In genomic region chr15:70936326-70936725, GRCh38 we compare ENCODE assay signal across 16 cellular contexts. TPM values are rescaled to one million over a fixed set of nuclear protein-coding genes. Genes with fewer than 3 reads are reported as not detected.
A peak's percentile ranks its signal among the peaks of the same experiment; 100 is the strongest.
DNase-seq lines count a peak whose midpoint lies in the region; ATAC-seq and TF ChIP-seq lines count a peak whose summit lies in the region.
"Had no signal": no experiment of that assay in that cellular context is flagged by ENCODE, and none has a peak within 500 bp of the region (broad histone marks: within the 10 kb centered on the region; RNA-seq: fewer than 3 reads in every experiment).

No MANE protein-coding gene starts in this region.

- H3K79me2 ChIP-seq in fibroblast of lung (ENCODE audit: control insufficient read depth, insufficient read depth, low read length) = no peaks in the 10 kb centered on the region
- H3K79me2 ChIP-seq in Karpas-422 (ENCODE audit: low read length) = no peaks in the 10 kb centered on the region

- H3K9me2 ChIP-seq in Karpas-422 (replicated peaks; ENCODE audit: insufficient read depth, low read length) = no peaks in the 10 kb centered on the region

- ATAC-seq in activated CD4-positive, CD25-positive, alpha-beta regulatory T cell treated with anti-CD3 and anti-CD28 coated beads, Interleukin-2, amount 50 U/mL, for 24 hours = no peak

- H4K20me1 ChIP-seq in fibroblast of lung (ENCODE audit: control insufficient read depth, extremely low read depth, insufficient read depth, low read length) (no peaks in the 10 kb centered on the region), Karpas-422 (ENCODE audit: insufficient read depth, low read depth, low read length) (no peaks in the 10 kb centered on the region)

- DNase-seq in BE2C (peak; percentile 28), NCI-H1417 (lab: John Stamatoyannopoulos, UW) (peak; percentile 58 to 90 (median 78)), NCI-H748 treated with DMSO at 0.1 percent for 48 hours (lab: John Stamatoyannopoulos, UW) (peak; percentile 61), fibroblast of lung (ENCODE audit: low read depth in 2 of 2) (peak; percentile 30 to 32), vagina (ENCODE audit: extremely low spot score in 2 of 2) (no peak), iPS-NIHi7 (ENCODE audit: extremely low spot score) (no peak), Karpas-422 (no peak)
- DNase-seq: activated T-cell treated with anti-CD3 and anti-CD28 coated beads for 4 hours; amniotic stem cell; EL; endodermal cell; NCI-H226; pancreas; stimulated activated CD4-positive, alpha-beta T cell treated with anti-CD3 and anti-CD28 coated beads, Interleukin-1b, Interleukin-23, amount 100 ng/mL, for 48 hours had no signal

- no peaks in the 10 kb centered on the region for H3K36me3 ChIP-seq in BE2C
- H3K36me3 ChIP-seq in fibroblast of lung (ENCODE audit: control insufficient read depth, insufficient read depth, low read length) = no peaks in the 10 kb centered on the region
- H3K36me3 ChIP-seq in vagina = no peaks in the 10 kb centered on the region
- no peaks in the 10 kb centered on the region for H3K36me3 ChIP-seq in Karpas-422 (ENCODE audit: insufficient read depth, low read length)
- H3K36me3 ChIP-seq: pancreas, SJSA1 had no signal

- TF ChIP-seq CTCF in BE2C (IDR thresholded peaks at IDR 0.05; ENCODE audit: low read depth, low read length) (no peak), fibroblast of lung (conservative IDR thresholded peaks at IDR 0.05 in 1 of 2, IDR thresholded peaks at IDR 0.05 in 1 of 2; ENCODE audit: low read depth in 1 of 2, low read length in 2 of 2) (no peak), vagina (IDR thresholded peaks at IDR 0.05) (no peak)

- H3K4me3 ChIP-seq in BE2C (ENCODE audit: low read depth, low read length) = 0 out of 2 replicates have a peak overlapping the region, but pooled peaks have one; percentile 0
- H3K4me3 ChIP-seq in fibroblast of lung (replicated peaks in 1 of 4; ENCODE audit: control extremely low read depth in 1 of 4, insufficient read depth in 1 of 4, low read depth in 3 of 4, low read length in 4 of 4) = no peak overlapping the region
- no peak overlapping the region for H3K4me3 ChIP-seq in vagina
- no peak overlapping the region for H3K4me3 ChIP-seq in Karpas-422 (ENCODE audit: low read length)
- H3K4me3 ChIP-seq: pancreas, SJSA1 had no signal

- H3K9me3 ChIP-seq in BE2C = no peaks in the 10 kb centered on the region
- no peaks in the 10 kb centered on the region for H3K9me3 ChIP-seq in fibroblast of lung (ENCODE audit: control insufficient read depth, insufficient read depth, low read depth, low read length)
- no peaks in the 10 kb centered on the region for H3K9me3 ChIP-seq in vagina
- no peaks in the 10 kb centered on the region for H3K9me3 ChIP-seq in Karpas-422 (ENCODE audit: low read length)
- H3K9me3 ChIP-seq: pancreas, SJSA1 had no signal

- no peak overlapping the region for H3K27ac ChIP-seq in fibroblast of lung (ENCODE audit: insufficient read depth, low read length)
- no peak overlapping the region for H3K27ac ChIP-seq in vagina
- H3K27ac ChIP-seq in Karpas-422 (ENCODE audit: low read length) = no peak overlapping the region
- H3K27ac ChIP-seq: pancreas, SJSA1 had no signal

- H3K4me1 ChIP-seq in BE2C (peaks cover 11% of the 10 kb centered on the region), fibroblast of lung (ENCODE audit: control insufficient read depth, extremely low read depth, insufficient read depth, low read length) (no peaks in the 10 kb centered on the region), vagina (no peaks in the 10 kb centered on the region), Karpas-422 (ENCODE audit: low read length) (no peaks in the 10 kb centered on the region)
- H3K4me1 ChIP-seq: pancreas, SJSA1 had no signal

- no peak overlapping the region for H3K4me2 ChIP-seq in fibroblast of lung (ENCODE audit: extremely low read depth, insufficient read depth, low read length)
- H3K4me2 ChIP-seq in Karpas-422 (ENCODE audit: low read depth, low read length, poor library complexity, severe bottlenecking) = no peak overlapping the region

- H2AFZ ChIP-seq in fibroblast of lung (ENCODE audit: low read length) (no peak overlapping the region), Karpas-422 (ENCODE audit: low read length) (no peak overlapping the region)

- H3K9ac ChIP-seq in fibroblast of lung (ENCODE audit: insufficient read depth, low read length) = no peak overlapping the region
- no peak overlapping the region for H3K9ac ChIP-seq in Karpas-422 (ENCODE audit: low read length)

- intact Hi-C loops in vagina (cut with DNase I) = loop anchor here (10.0 kb wide), 1 partner anchor 608 kb away; no protein-coding TSS in a partner anchor

- TF ChIP-seq POLR2A in vagina (IDR thresholded peaks at IDR 0.05) = no peak

- H3K27me3 ChIP-seq in BE2C (no peaks in the 10 kb centered on the region), fibroblast of lung (ENCODE audit: control insufficient read depth, insufficient read depth, low read length) (no peaks in the 10 kb centered on the region), vagina (no peaks in the 10 kb centered on the region), Karpas-422 (ENCODE audit: low read length) (no peaks in the 10 kb centered on the region)
- H3K27me3 ChIP-seq: pancreas, SJSA1 had no signal

RNA-seq across cellular contexts. Expression of gene LRRC49, which starts 43.7 kb away (rescaled TPM):
- polyA plus RNA-seq in BE2C (2012; ENCODE audit: insufficient read depth, insufficient read length, low read depth) = 14.2 TPM
- 20.5 and 31.5 TPM in 2 replicates for total RNA-seq in fibroblast of lung
- 10.0 and 16.2 TPM in 2 replicates for polyA plus RNA-seq in fibroblast of lung
- polyA plus RNA-seq in fibroblast of lung (2012) = 6.4 and 11.4 TPM in 2 replicates
- polyA minus RNA-seq in fibroblast of lung (ENCODE audit: low replicate concordance) = 8.9 and 18.8 TPM in 2 replicates
- 8.8 TPM for total RNA-seq in vagina
- not detected in 2 replicates for total RNA-seq in Karpas-422 (2014; rRNA removed; shearing (Covaris generic); ENCODE audit: low replicate concordance)

RNA-seq across cellular contexts. Expression of gene THAP10, which starts 44.1 kb away (rescaled TPM):
- 4.9 TPM for polyA plus RNA-seq in BE2C (2012; ENCODE audit: insufficient read depth, insufficient read length, low read depth)
- total RNA-seq in fibroblast of lung (2.3 and 5.0 TPM in 2 replicates), vagina (2.7 TPM)
- polyA plus RNA-seq in fibroblast of lung = 4.6 and 7.9 TPM in 2 replicates
- polyA plus RNA-seq in fibroblast of lung (2012) = 2.7 and 5.9 TPM in 2 replicates
- polyA minus RNA-seq in fibroblast of lung (ENCODE audit: low replicate concordance) = 0.15 TPM in 1 of 2 replicates, not detected in the other
- not detected in 2 replicates for total RNA-seq in Karpas-422 (2014; rRNA removed; shearing (Covaris generic); ENCODE audit: low replicate concordance)

Comparison
In these comparisons a context has a peak if more than half of its experiments do, and no peak if none do; other contexts are left out.
1. DNase-seq: peak in BE2C (single experiment), NCI-H1417 (3 of 3), NCI-H748 treated with DMSO at 0.1 percent for 48 hours (single experiment) and fibroblast of lung (2 of 2); none in vagina (0 of 2), iPS-NIHi7 (single experiment) and Karpas-422 (single experiment).